In the genomic region with DNA sequence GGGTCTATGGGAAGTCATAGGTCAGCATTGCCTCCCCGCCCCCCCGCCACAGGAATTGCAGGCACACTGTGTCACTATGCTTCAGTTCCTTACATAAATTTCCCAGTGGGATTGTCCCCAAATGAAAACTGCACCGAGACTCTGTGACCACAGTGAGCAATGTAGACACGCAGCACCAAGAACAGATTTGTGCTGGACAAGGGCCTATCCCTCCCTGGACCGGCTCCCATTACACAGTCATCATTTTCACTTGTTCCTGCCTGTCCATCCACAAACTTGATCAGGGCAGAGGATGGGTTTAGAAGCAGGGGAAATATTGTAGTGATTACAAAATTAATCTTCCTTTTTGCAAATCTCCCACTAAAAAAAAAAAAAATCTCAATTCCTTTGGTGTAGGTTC, we compare ENCODE assay signal across 18 cellular contexts.
DNase-seq lines count a peak whose midpoint lies in the region; ATAC-seq and TF ChIP-seq lines count a peak whose summit lies in the region.
"Had no signal": no experiment of that assay in that cellular context is flagged by ENCODE, and none has a peak within 500 bp of the region (broad histone marks: within the 10 kb centered on the region; RNA-seq: fewer than 3 reads in every experiment).

No MANE protein-coding gene starts in this region.

- H3K27ac Mint-ChIP-seq in neural progenitor cell: peak overlapping the region; percentile 61
- H3K27ac Mint-ChIP-seq: HFFc6 had no signal

- peak overlapping the region; percentile 66 for H3K27ac ChIP-seq in RWPE1
- H3K27ac ChIP-seq in neural progenitor cell: no peak overlapping the region
- no peak overlapping the region for H3K27ac ChIP-seq in tibial artery
- no peak overlapping the region for H3K27ac ChIP-seq in smooth muscle cell (ENCODE audit: low read depth)
- H3K27ac ChIP-seq: PC-9 had no signal

- no peaks in the 10 kb centered on the region for H3K9me3 ChIP-seq in neural progenitor cell (ENCODE audit: low read depth)
- no peaks in the 10 kb centered on the region for H3K9me3 ChIP-seq in tibial artery
- no peaks in the 10 kb centered on the region for H3K9me3 ChIP-seq in smooth muscle cell (replicated peaks; ENCODE audit: low read depth)

- H3K4me3 Mint-ChIP-seq in neural progenitor cell: no peak overlapping the region
- H3K4me3 Mint-ChIP-seq: CD14-positive monocyte, HFFc6 had no signal

- POLR2A ChIA-PET in RWPE1 (lab: Yijun Ruan, JAX; ENCODE audit: low non-redundant PET): no interaction called here

- H3K9ac ChIP-seq in neural progenitor cell: no peak overlapping the region
- H3K9ac ChIP-seq in smooth muscle cell (ENCODE audit: low read depth): no peak overlapping the region

- WGBS in smooth muscle cell (ENCODE audit: low lambda C conversion rate): 98% methylated on average over 5 of the region's 5 CpGs

- H3K9me3 Mint-ChIP-seq in neural progenitor cell: no peaks in the 10 kb centered on the region
- H3K9me3 Mint-ChIP-seq: CD14-positive monocyte had no signal

- CTCF ChIA-PET in RWPE1 (lab: Yijun Ruan, JAX): interaction anchor here (0.6 kb wide), 1 partner anchor 285 kb away, joined by 3 read pairs; no protein-coding TSS in a partner anchor

- H3K27me3 ChIP-seq in neural progenitor cell: no peaks in the 10 kb centered on the region
- no peaks in the 10 kb centered on the region for H3K27me3 ChIP-seq in tibial artery
- no peaks in the 10 kb centered on the region for H3K27me3 ChIP-seq in smooth muscle cell (ENCODE audit: low read depth)

- H3K79me2 ChIP-seq in neural progenitor cell (ENCODE audit: low read depth) (no peaks in the 10 kb centered on the region), smooth muscle cell (ENCODE audit: low read depth) (no peaks in the 10 kb centered on the region)

- no peaks in the 10 kb centered on the region for H3K36me3 Mint-ChIP-seq in neural progenitor cell
- H3K36me3 Mint-ChIP-seq: CD14-positive monocyte had no signal

- TF ChIP-seq CTCF in RWPE1 (conservative IDR thresholded peaks at IDR 0.05; ENCODE audit: low read depth) (no peak), neural progenitor cell (IDR thresholded peaks at IDR 0.05) (no peak), tibial artery (IDR thresholded peaks at IDR 0.05) (no peak), smooth muscle cell (IDR thresholded peaks at IDR 0.05; ENCODE audit: borderline replicate concordance, insufficient read depth, poor library complexity, severe bottlenecking) (no peak)

- peaks cover 63% of the 10 kb centered on the region for H3K4me1 Mint-ChIP-seq in neural progenitor cell

- intact Hi-C loops in tibial artery (cut with DNase I; ENCODE audit: low total_unique reads): no loop called here

- H3K36me3 ChIP-seq in neural progenitor cell (no peaks in the 10 kb centered on the region), tibial artery (no peaks in the 10 kb centered on the region), smooth muscle cell (ENCODE audit: low read depth) (no peaks in the 10 kb centered on the region)

- H3K4me2 ChIP-seq in neural progenitor cell (no peak overlapping the region), smooth muscle cell (no peak overlapping the region)
- H3K4me2 ChIP-seq: PC-9 had no signal

- H3K4me3 ChIP-seq in neural progenitor cell: no peak overlapping the region
- no peak overlapping the region for H3K4me3 ChIP-seq in tibial artery
- no peak overlapping the region for H3K4me3 ChIP-seq in smooth muscle cell
- H3K4me3 ChIP-seq: PC-9 had no signal

- H3F3A ChIP-seq in neural progenitor cell (ENCODE audit: low read depth) (peaks cover 51% of the 10 kb centered on the region), smooth muscle cell (ENCODE audit: low read depth) (peaks cover 4% of the 10 kb centered on the region)

- H2AFZ ChIP-seq in neural progenitor cell (replicated peaks): no peak overlapping the region
- no peak overlapping the region for H2AFZ ChIP-seq in smooth muscle cell (ENCODE audit: low read depth)
- H2AFZ ChIP-seq: PC-9 had no signal

- ATAC-seq in esophagus mucosa: peak; percentile 81
- ATAC-seq in HG03097 (IDR thresholded peaks at IDR 0.05; ENCODE audit: low FRiP score, unreplicated experiment): no peak
- ATAC-seq: HepG2 had no signal

- peak; percentile 55 for DNase-seq in LHCN-M2 (ENCODE audit: low read depth)
- DNase-seq in RWPE1 (ENCODE audit: low spot score): peak; percentile 53
- no peak for DNase-seq in neural progenitor cell (ENCODE audit: low spot score)
- DNase-seq in tibial artery: no peak
- no peak for DNase-seq in smooth muscle cell (lab: John Stamatoyannopoulos, UW; ENCODE audit: unreplicated experiment)
- DNase-seq: ACHN, DMS79, HFFc6, KG1, NCI-H1417 treated with DMSO at 0.1 percent for 48 hours, NCI-H1930, NCI-H226, NCI-H524, PC-9 had no signal

- peaks cover 41% of the 10 kb centered on the region for H4K20me1 ChIP-seq in neural progenitor cell (ENCODE audit: low read depth)
- H4K20me1 ChIP-seq in smooth muscle cell (ENCODE audit: low read depth): no peaks in the 10 kb centered on the region

- H3K27me3 Mint-ChIP-seq in neural progenitor cell (ENCODE audit: insufficient read depth, low read depth): peaks cover 2% of the 10 kb centered on the region

- peaks cover 61% of the 10 kb centered on the region for H3K4me1 ChIP-seq in neural progenitor cell
- H3K4me1 ChIP-seq in tibial artery: peaks cover 0 to 8% (median 0%) of the 10 kb centered on the region in 4 donors
- H3K4me1 ChIP-seq in smooth muscle cell (ENCODE audit: low read depth): peaks cover 23% of the 10 kb centered on the region

Comparison
In these comparisons a context has a peak if more than half of its experiments do, and no peak if none do; other contexts are left out.
1. DNase-seq: peak in LHCN-M2 (single experiment) and RWPE1 (single experiment); none in neural progenitor cell (single experiment), tibial artery (0 of 2) and smooth muscle cell (single experiment).